Comparison of ENCODE assay signal across 10 cellular contexts in the genomic region with DNA sequence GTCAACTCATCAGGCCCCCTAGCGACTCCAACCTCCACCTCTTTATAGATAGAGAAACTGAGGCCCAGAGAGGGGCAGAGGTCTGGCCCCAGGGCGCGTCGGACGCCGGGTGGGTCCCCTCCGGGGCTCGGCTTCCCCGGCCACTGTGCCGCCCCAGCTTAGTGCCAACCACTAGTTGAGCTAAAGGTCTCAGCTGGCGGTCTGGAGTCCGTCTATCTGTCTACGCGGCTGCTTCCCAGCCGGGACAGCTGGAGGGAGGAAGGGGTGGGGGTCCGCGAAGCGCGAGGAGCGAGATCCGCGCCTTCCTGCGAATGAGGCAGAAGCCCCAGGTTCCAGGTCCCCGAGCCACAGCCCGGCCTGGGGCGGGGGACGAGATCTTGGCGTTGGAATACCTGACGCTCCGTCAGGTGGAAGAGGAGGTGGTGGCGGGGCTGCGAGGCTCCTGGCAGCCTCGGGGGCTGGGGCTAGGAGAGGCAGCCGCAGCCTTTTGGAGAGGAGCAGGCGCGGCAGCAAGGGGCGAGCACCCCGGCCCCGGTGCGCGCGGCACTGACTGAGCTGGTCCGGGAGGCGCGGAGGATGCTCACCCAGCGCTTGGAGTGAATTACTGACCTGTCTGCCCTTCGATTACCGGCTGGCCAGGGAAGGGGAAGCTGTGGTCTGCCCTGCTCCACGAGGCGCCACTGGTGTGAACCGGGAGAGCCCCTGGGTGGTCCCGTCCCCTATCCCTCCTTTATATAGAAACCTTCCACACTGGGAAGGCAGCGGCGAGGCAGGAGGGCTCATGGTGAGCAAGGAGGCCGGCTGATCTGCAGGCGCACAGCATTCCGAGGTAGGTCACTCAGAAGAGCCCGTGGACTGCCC. TPM values are rescaled to one million over a fixed set of nuclear protein-coding genes. Genes with fewer than 3 reads are reported as not detected.
A peak's percentile ranks its signal among the peaks of the same experiment; 100 is the strongest.
DNase-seq lines count a peak whose midpoint lies in the region; ATAC-seq and TF ChIP-seq lines count a peak whose summit lies in the region.
"Had no signal": no experiment of that assay in that cellular context is flagged by ENCODE, and none has a peak within 500 bp of the region (broad histone marks: within the 10 kb centered on the region; RNA-seq: fewer than 3 reads in every experiment).

No MANE protein-coding gene starts in this region.

- H3K27me3 ChIP-seq in iPS-15b (ENCODE audit: control insufficient read depth, insufficient read depth, low read length) (peaks cover 55% of the 10 kb centered on the region), sigmoid colon (no peaks in the 10 kb centered on the region)
- H3K27me3 ChIP-seq: SJCRH30 had no signal

- ATAC-seq in HG03159 (IDR thresholded peaks at IDR 0.05; ENCODE audit: unreplicated experiment), result no peak
- ATAC-seq in GM21423 (IDR thresholded peaks at IDR 0.05; ENCODE audit: unreplicated experiment), result no peak
- ATAC-seq in esophagus mucosa, result no peak

- H3K4me1 ChIP-seq in iPS-15b (ENCODE audit: control insufficient read depth, insufficient read depth, low read length) (no peaks in the 10 kb centered on the region), sigmoid colon (peaks cover 0 to 62% (median 39%) of the 10 kb centered on the region in 4 donors)

- H3K36me3 ChIP-seq in iPS-15b (ENCODE audit: control insufficient read depth, insufficient read depth, low read length) (no peaks in the 10 kb centered on the region), sigmoid colon (no peaks in the 10 kb centered on the region)
- H3K36me3 ChIP-seq: SJCRH30 had no signal

- TF ChIP-seq CTCF in astrocyte of the cerebellum (IDR thresholded peaks at IDR 0.05; ENCODE audit: low read depth, low read length, missing control alignments) (no peak), sigmoid colon (IDR thresholded peaks at IDR 0.05) (no peak)

- no peak overlapping the region for H3K9ac ChIP-seq in iPS-15b (ENCODE audit: low read depth, low read length)

- no peak for TF ChIP-seq POLR2A in sigmoid colon (IDR thresholded peaks at IDR 0.05)

- H3K27ac ChIP-seq in sigmoid colon, result peak overlapping the region; percentile 72 to 85 (median 77)
- H3K27ac ChIP-seq: SJCRH30 had no signal

- no peak for TF ChIP-seq EP300 in sigmoid colon (IDR thresholded peaks at IDR 0.05)

- H3K9me3 ChIP-seq in iPS-15b (ENCODE audit: control insufficient read depth, insufficient read depth, low read length) (no peaks in the 10 kb centered on the region), sigmoid colon (no peaks in the 10 kb centered on the region)
- H3K9me3 ChIP-seq: SJCRH30 had no signal

- 17 to 33% methylated on average over 58 of the region's 58 CpGs for WGBS in sigmoid colon, 2 donors

- peak; percentile 44 for DNase-seq in ELF-1 (ENCODE audit: low read depth, low spot score)
- no peak for DNase-seq in astrocyte of the cerebellum (ENCODE audit: low read depth)
- peak; percentile 69 for DNase-seq in sigmoid colon
- DNase-seq in mucosa of gallbladder (ENCODE audit: low spot score), result no peak

- intact Hi-C loops in sigmoid colon (cut with DNase I), result loop anchor here (2.0 to 5.0 kb wide), 4 partner anchors 36 to 141 kb away; partner anchors contain the start of gene ECHDC2

- in situ Hi-C loops in astrocyte of the cerebellum (cut with HindIII; ENCODE audit: low sequenced_read_pairs), result no loop called here

- H3K4me3 ChIP-seq in astrocyte of the cerebellum (ENCODE audit: low read depth, low read length) (peak overlapping the region; percentile 52), iPS-15b (ENCODE audit: low read depth, low read length) (peak overlapping the region; percentile 67), sigmoid colon (peak overlapping the region; percentile 85 to 94 (median 89))

RNA-seq across cellular contexts. Expression of gene PODN, which starts 0.9 kb away (rescaled TPM):
- 100 to 1,000 TPM in 1 of 4 donors, 10 to 100 TPM in 3; 67.6 to 200 (median 88.6) TPM for total RNA-seq in sigmoid colon
- 10 to 100 TPM in 2 of 3 donors, 1 to 10 TPM in 1; 1.6 to 16.2 (median 13.8) TPM for polyA plus RNA-seq in sigmoid colon
- total RNA-seq in esophagus mucosa, result 2.6 TPM
- 250 TPM for total RNA-seq in mucosa of gallbladder
- total RNA-seq: dermis blood vessel endothelial cell had no signal

Comparison
In these comparisons a context has a peak if more than half of its experiments do, and no peak if none do; other contexts are left out.
1. DNase-seq: peak in ELF-1 (single experiment) and sigmoid colon (single experiment); none in astrocyte of the cerebellum (single experiment) and mucosa of gallbladder (single experiment).
2. RNA of gene PODN, which starts 0.9 kb away (total RNA-seq): 250 TPM in mucosa of gallbladder (single experiment) and 67.6 to 200 TPM in sigmoid colon; 2.6 TPM in esophagus mucosa (single experiment); every median in the first group is over 10 times any median in the second.
3. Peak in every context shown above with its lines, with median percentiles within 50 percentile points of each other: H3K4me3 ChIP-seq.